In genomic region chr9:134660407-134660806, GRCh38 we compare ENCODE assay signal across 1 cellular context.
TF ChIP-seq lines count a peak whose summit lies in the region.

No MANE protein-coding gene starts in this region.

TF ChIP-seq in H1, 55 proteins besides CTCF, POLR2A, EP300 and RAD21:
- 0 out of 2 replicates have a peak, but pooled peaks have one; percentile 60 for TF ChIP-seq KDM1A (IDR thresholded peaks at IDR 0.05; ENCODE audit: borderline replicate concordance, low read length)
- no peak for TF ChIP-seq CEBPB (IDR thresholded peaks at IDR 0.05; ENCODE audit: low read depth, low read length)
- TF ChIP-seq EZH2 (IDR thresholded peaks at IDR 0.05; ENCODE audit: low read depth, low read length, severe bottlenecking) = no peak
- TF ChIP-seq TBP (IDR thresholded peaks at IDR 0.05; ENCODE audit: low read depth, low read length) = no peak
- no peak for TF ChIP-seq FOSL1 (IDR thresholded peaks at IDR 0.05; ENCODE audit: insufficient read depth, low read depth, low read length)
- TF ChIP-seq SIRT6 (IDR thresholded peaks at IDR 0.05; ENCODE audit: low read length) = no peak
- TF ChIP-seq NRF1 (IDR thresholded peaks at IDR 0.05; ENCODE audit: low read depth, low read length) = no peak
